Comparison of ENCODE assay signal across 8 cellular contexts in genomic region chr9:128203024-128203841, GRCh38. TPM values are rescaled to one million over a fixed set of nuclear protein-coding genes. Genes with fewer than 3 reads are reported as not detected.
DNase-seq lines count a peak whose midpoint lies in the region; ATAC-seq and TF ChIP-seq lines count a peak whose summit lies in the region.

Gene DNM1, plus strand, starts transcription at chr9:128203379. Its CDS starts 92 bp downstream, at chr9:128203471.

- H3K27me3 ChIP-seq in BJ (ENCODE audit: control insufficient read depth, insufficient read depth, low read length): no peaks in the 10 kb centered on the region

- DNase-seq in BJ (ENCODE audit: low read depth) (no peak), GM19240 (ENCODE audit: insufficient read length, low spot score) (peak; percentile 92), HPDE6-E6E7 (ENCODE audit: extremely low spot score) (peak; percentile 94), RPMI7951 (ENCODE audit: low read depth) (peak; percentile 58), fibroblast of villous mesenchyme (ENCODE audit: low read depth) (peak; percentile 51), nephron progenitor cell (peak; percentile 79)
- peak; percentile 66 for DNase-seq in activated effector memory CD4-positive, alpha-beta T cell treated with Interleukin-2 at 50 U/mL for 16 hours
- peak; percentile 75 to 83 for DNase-seq in stimulated activated naive CD8-positive, alpha-beta T cell treated with anti-CD3 and anti-CD28 coated beads, Interleukin-15, amount 100 ng/mL, for 72 hours

- TF ChIP-seq CTCF in BJ (IDR thresholded peaks at IDR 0.05; ENCODE audit: insufficient read depth, low read depth, low read length) (peak; percentile 17; the same call in 1 of the 2 replicates), fibroblast of villous mesenchyme (IDR thresholded peaks at IDR 0.05; ENCODE audit: insufficient read depth, low read depth, low read length) (peak; percentile 61), nephron progenitor cell (IDR thresholded peaks at IDR 0.05) (peak; percentile 60)

- no peaks in the 10 kb centered on the region for H3K36me3 ChIP-seq in BJ (ENCODE audit: control insufficient read depth, insufficient read depth, low read length)

- POLR2A ChIA-PET in BJ (lab: Charles Lee): no interaction called here

- no peaks in the 10 kb centered on the region for H3K9me3 Mint-ChIP-seq in nephron progenitor cell
- H3K9me3 Mint-ChIP-seq in stimulated activated naive CD8-positive, alpha-beta T cell treated with anti-CD3 and anti-CD28 coated beads, Interleukin-15, amount 100 ng/mL, for 72 hours: no peaks in the 10 kb centered on the region

- H3K36me3 Mint-ChIP-seq in nephron progenitor cell (ENCODE audit: low read depth): no peaks in the 10 kb centered on the region

- ATAC-seq in stimulated activated naive CD8-positive, alpha-beta T cell treated with anti-CD3 and anti-CD28 coated beads, Interleukin-15, amount 100 ng/mL, for 72 hours: peak; percentile 90

- no peaks in the 10 kb centered on the region for H3K27me3 Mint-ChIP-seq in nephron progenitor cell (ENCODE audit: low read depth, poor library complexity)
- peaks cover 26% of the 10 kb centered on the region for H3K27me3 Mint-ChIP-seq in stimulated activated naive CD8-positive, alpha-beta T cell treated with anti-CD3 and anti-CD28 coated beads, Interleukin-15, amount 100 ng/mL, for 72 hours

- H3K4me3 Mint-ChIP-seq in nephron progenitor cell: peak within 1 kb of the TSS; percentile 85
- H3K4me3 Mint-ChIP-seq in stimulated activated naive CD8-positive, alpha-beta T cell treated with anti-CD3 and anti-CD28 coated beads, Interleukin-15, amount 100 ng/mL, for 72 hours: peak within 1 kb of the TSS; percentile 73 to 82

- H3K4me1 Mint-ChIP-seq in nephron progenitor cell: peaks cover 44% of the 10 kb centered on the region
- H3K4me1 Mint-ChIP-seq in stimulated activated naive CD8-positive, alpha-beta T cell treated with anti-CD3 and anti-CD28 coated beads, Interleukin-15, amount 100 ng/mL, for 72 hours: peaks cover 26% of the 10 kb centered on the region

- CTCF ChIA-PET in BJ (lab: Yijun Ruan, JAX): interaction anchor here (0.7 to 2.0 kb wide), 9 partner anchors 8 to 65 kb away, joined by 3 to 10 read pairs (median 5); no protein-coding TSS in a partner anchor

- H3K27ac Mint-ChIP-seq in nephron progenitor cell: no peak within 1 kb of the TSS
- H3K27ac Mint-ChIP-seq in stimulated activated naive CD8-positive, alpha-beta T cell treated with anti-CD3 and anti-CD28 coated beads, Interleukin-15, amount 100 ng/mL, for 72 hours: peak within 1 kb of the TSS; percentile 90 to 97

- H3K4me3 ChIP-seq in BJ (ENCODE audit: low read depth, low read length): peak within 1 kb of the TSS; percentile 61
- H3K4me3 ChIP-seq in fibroblast of villous mesenchyme (ENCODE audit: low read depth, low read length): peak within 1 kb of the TSS; percentile 76

RNA-seq across cellular contexts. Expression of gene DNM1, which starts in this region (rescaled TPM):
- polyA plus RNA-seq in BJ (2011; rRNA removed): 6.4 and 8.4 TPM in 2 replicates
- polyA minus RNA-seq in BJ (2011; rRNA and poly(A)+ RNA removed): 15.1 and 23.2 TPM in 2 replicates
- 16.1 and 17.4 TPM in 2 replicates for total RNA-seq in RPMI7951 (2014; rRNA removed; shearing (Covaris generic))
- total RNA-seq in fibroblast of villous mesenchyme: 15.5 and 36.1 TPM in 2 replicates
